2 cellular contexts compared by ENCODE assay signal in genomic region chr19:19120308-19121156, GRCh38.
A peak's percentile ranks its signal among the peaks of the same experiment; 100 is the strongest.
TF ChIP-seq lines count a peak whose summit lies in the region.

No MANE protein-coding gene starts in this region.

TF ChIP-seq in GM12878, 131 proteins besides CTCF, POLR2A, EP300 and RAD21:
- TF ChIP-seq BCLAF1 (IDR thresholded peaks at IDR 0.05), result no peak
- TF ChIP-seq, protein P1, sequence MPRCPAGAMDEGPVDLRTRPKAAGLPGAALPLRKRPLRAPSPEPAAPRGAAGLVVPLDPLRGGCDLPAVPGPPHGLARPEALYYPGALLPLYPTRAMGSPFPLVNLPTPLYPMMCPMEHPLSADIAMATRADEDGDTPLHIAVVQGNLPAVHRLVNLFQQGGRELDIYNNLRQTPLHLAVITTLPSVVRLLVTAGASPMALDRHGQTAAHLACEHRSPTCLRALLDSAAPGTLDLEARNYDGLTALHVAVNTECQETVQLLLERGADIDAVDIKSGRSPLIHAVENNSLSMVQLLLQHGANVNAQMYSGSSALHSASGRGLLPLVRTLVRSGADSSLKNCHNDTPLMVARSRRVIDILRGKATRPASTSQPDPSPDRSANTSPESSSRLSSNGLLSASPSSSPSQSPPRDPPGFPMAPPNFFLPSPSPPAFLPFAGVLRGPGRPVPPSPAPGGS (IDR thresholded peaks at IDR 0.05; ENCODE audit: borderline replicate concordance, insufficient read depth, low read depth, low read length, poor library complexity, severe bottlenecking), result no peak
- TF ChIP-seq NKRF (conservative IDR thresholded peaks at IDR 0.05), result no peak
- no peak for TF ChIP-seq BHLHE40 (IDR thresholded peaks at IDR 0.05; ENCODE audit: borderline replicate concordance in 1 of 2, low read depth in 2 of 2, low read length in 1 of 2)
- no peak for TF ChIP-seq SRF (IDR thresholded peaks at IDR 0.05; ENCODE audit: low read depth in 2 of 2, low read length in 2 of 2)
- TF ChIP-seq, protein P2, sequence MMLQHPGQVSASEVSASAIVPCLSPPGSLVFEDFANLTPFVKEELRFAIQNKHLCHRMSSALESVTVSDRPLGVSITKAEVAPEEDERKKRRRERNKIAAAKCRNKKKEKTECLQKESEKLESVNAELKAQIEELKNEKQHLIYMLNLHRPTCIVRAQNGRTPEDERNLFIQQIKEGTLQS (IDR thresholded peaks at IDR 0.05; ENCODE audit: borderline replicate concordance, extremely low read depth, low read depth, low read length), result no peak

TF ChIP-seq in HepG2, 621 proteins besides CTCF, POLR2A, EP300 and RAD21:
- TF ChIP-seq BORCS8-MEF2B (CRISPR knock-in tag; IDR thresholded peaks at IDR 0.05) (no peak), SIX4 (CRISPR knock-in tag; IDR thresholded peaks at IDR 0.05) (no peak), GABPA (IDR thresholded peaks at IDR 0.05; ENCODE audit: low read depth, low read length) (no peak), GABPA (CRISPR knock-in tag; IDR thresholded peaks at IDR 0.05; ENCODE audit: low read depth) (peak; percentile 15; the same call in 1 of the 2 replicates), ZMAT3 (CRISPR knock-in tag; conservative IDR thresholded peaks at IDR 0.05) (no peak), ATF1 (CRISPR knock-in tag; IDR thresholded peaks at IDR 0.05) (no peak), TSC22D2 (CRISPR knock-in tag; IDR thresholded peaks at IDR 0.05; ENCODE audit: borderline replicate concordance) (no peak), SMAD3 (CRISPR knock-in tag; IDR thresholded peaks at IDR 0.05) (no peak)
TF ChIP-seq in HepG2: peak in this region for 1.
